Comparison of ENCODE assay signal across 29 cellular contexts in the genomic region with DNA sequence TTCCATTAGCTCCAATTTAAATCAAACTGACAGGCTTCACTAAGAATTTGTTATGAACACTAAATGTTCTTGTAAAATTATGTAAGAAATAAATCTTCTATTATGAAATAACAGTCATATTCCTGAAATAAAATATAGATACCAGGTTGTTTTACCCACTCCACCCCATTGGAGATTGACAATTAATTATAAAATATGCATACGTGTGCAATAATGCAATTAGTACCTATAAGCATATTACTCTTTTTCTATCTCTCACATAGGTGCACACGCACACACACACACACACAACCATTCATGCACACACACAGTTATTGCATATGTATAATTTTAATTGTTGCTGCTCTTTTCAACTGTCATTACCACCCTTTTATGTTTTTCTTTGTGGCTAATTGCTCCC.
"Had no signal": no experiment of that assay in that cellular context is flagged by ENCODE, and none has a peak within 500 bp of the region (broad histone marks: within the 10 kb centered on the region; RNA-seq: fewer than 3 reads in every experiment).

No MANE protein-coding gene starts in this region.

- H3K4me2 ChIP-seq: neural progenitor cell, smooth muscle cell had no signal

- ATAC-seq: naive thymus-derived CD4-positive, alpha-beta T cell; natural killer cell; psoas muscle; right cardiac atrium; sciatic nerve; stimulated activated memory B cell treated with anti-CD40 and anti-IgM and Interleukin-4, amounts not matched to agents 10 μg/mL and 1 μg/mL and 100 μg/mL, for 72 hours; stimulated activated naive CD8-positive, alpha-beta T cell treated with anti-CD3 and anti-CD28 coated beads, Interleukin-15, amount 100 ng/mL, for 72 hours; stimulated activated naive CD8-positive, alpha-beta T cell treated with anti-CD3 and anti-CD28 coated beads, Interleukin-15, Interleukin-2, amounts not matched to agents 100 U/mL and 50 U/mL, for 24 hours; upper lobe of right lung had no signal

- H3K27ac ChIP-seq: neural progenitor cell, ovary, parathyroid adenoma, psoas muscle, skin epidermis, spleen, suprapubic skin, testis, tibial artery, transverse colon, upper lobe of right lung, uterus had no signal

- H3K27me3 ChIP-seq: neural progenitor cell, ovary, spleen, suprapubic skin, testis, tibial artery, transverse colon, upper lobe of right lung had no signal

- DNase-seq: naive thymus-derived CD4-positive, alpha-beta T cell; natural killer cell; occipital lobe; ovary; posterior cingulate gyrus; psoas muscle; right cardiac atrium; spleen; stimulated activated CD4-positive, alpha-beta T cell treated with anti-CD3 and anti-CD28 coated beads, Interleukin-12 subunit alpha, Interleukin-12 subunit beta, amount 100 ng/mL, for 4 hours; stimulated activated CD4-positive, alpha-beta T cell treated with anti-CD3 and anti-CD28 coated beads, Interleukin-1b, Interleukin-23, amount 100 ng/mL, for 48 hours; stimulated activated CD4-positive, alpha-beta T cell treated with anti-CD3 and anti-CD28 coated beads, Interleukin-4, amount 100 ng/mL, for 1 hour; stimulated activated CD4-positive, alpha-beta T cell treated with anti-CD3 and anti-CD28 coated beads, Interleukin-4, amount 100 ng/mL, for 4 hours; stimulated activated CD8-positive, alpha-beta memory T cell treated with anti-CD3 and anti-CD28 coated beads, Interleukin-4, amount 100 ng/mL, for 48 hours; stimulated activated naive CD4-positive, alpha-beta T cell; stimulated activated naive CD8-positive, alpha-beta T cell treated with anti-CD3 and anti-CD28 coated beads, Interleukin-15, amount 100 ng/mL, for 72 hours; stimulated activated naive CD8-positive, alpha-beta T cell treated with anti-CD3 and anti-CD28 coated beads, Interleukin-15, Interleukin-2, amounts not matched to agents 100 U/mL and 50 U/mL, for 24 hours; substantia nigra; testis; tibial artery; transverse colon; upper lobe of right lung; uterus had no signal

- H3K4me3 ChIP-seq: neural progenitor cell, ovary, psoas muscle, skin epidermis, smooth muscle cell, spleen, suprapubic skin, testis, tibial artery, transverse colon, upper lobe of right lung, uterus had no signal

- H3K36me3 ChIP-seq: neural progenitor cell, ovary, spleen, suprapubic skin, tibial artery, transverse colon, upper lobe of right lung, uterus had no signal

- H3K4me1 ChIP-seq: neural progenitor cell, parathyroid adenoma, psoas muscle, spleen, suprapubic skin, testis, tibial artery, transverse colon, upper lobe of right lung, uterus had no signal

- H3K9me3 ChIP-seq: ovary, psoas muscle, suprapubic skin, testis, tibial artery, transverse colon, upper lobe of right lung, uterus had no signal

- H2AFZ ChIP-seq: neural progenitor cell, parathyroid adenoma had no signal

- H3K79me2 ChIP-seq: parathyroid adenoma had no signal

- H3K9ac ChIP-seq: neural progenitor cell, parathyroid adenoma had no signal
